ENCODE assay signal across 16 cellular contexts in the genomic region with DNA sequence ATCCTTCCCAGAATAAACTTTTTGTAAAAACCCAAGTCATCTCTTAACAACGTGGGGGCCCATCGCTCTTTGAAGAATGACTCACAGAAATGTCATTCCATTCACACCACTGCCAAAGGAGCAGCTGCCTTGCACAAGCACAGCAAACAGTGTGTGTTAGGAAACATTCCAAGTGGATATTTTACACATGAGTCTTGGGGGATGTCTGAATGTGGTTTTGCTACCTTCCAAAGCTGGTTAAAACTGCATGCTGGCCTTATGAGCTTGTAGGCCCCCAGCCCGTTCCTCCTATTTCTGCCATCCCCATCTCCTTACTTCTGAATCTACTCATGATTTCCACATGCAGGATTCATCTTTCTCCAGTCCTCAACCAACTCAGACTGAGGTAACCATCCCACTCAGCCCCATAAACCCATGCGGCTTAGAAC.
A peak's percentile ranks its signal among the peaks of the same experiment; 100 is the strongest.
DNase-seq lines count a peak whose midpoint lies in the region; ATAC-seq, FAIRE-seq and TF ChIP-seq lines count a peak whose summit lies in the region.
"Had no signal": no experiment of that assay in that cellular context is flagged by ENCODE, and none has a peak within 500 bp of the region (broad histone marks: within the 10 kb centered on the region; RNA-seq: fewer than 3 reads in every experiment).

No MANE protein-coding gene starts in this region.

- H3K27ac ChIP-seq in A549 (peak overlapping the region; percentile 67 to 84), keratinocyte (ENCODE audit: control insufficient read depth, insufficient read depth, low read length) (no peak overlapping the region)
- H3K27ac ChIP-seq: ascending aorta; BLaER1 treated with 17β-estradiol and CSF1 and Interleukin-3, amounts not matched to agents 10 nM and 100 nM; gastrocnemius medialis; right atrium auricular region had no signal

- no peaks in the 10 kb centered on the region for H3K79me2 ChIP-seq in keratinocyte (ENCODE audit: control insufficient read depth, insufficient read depth, low read length)

- H3K4me1 ChIP-seq in A549 = peaks cover 19% of the 10 kb centered on the region
- no peaks in the 10 kb centered on the region for H3K4me1 ChIP-seq in keratinocyte (ENCODE audit: control insufficient read depth, extremely low read depth, insufficient read depth, low read length)
- H3K4me1 ChIP-seq: ascending aorta; BLaER1 treated with 17β-estradiol and CSF1 and Interleukin-3, amounts not matched to agents 10 nM and 100 nM; gastrocnemius medialis; right atrium auricular region had no signal

- TF ChIP-seq EP300 in A549 (IDR thresholded peaks at IDR 0.05) = peak; percentile 17 to 46; a peak in 1 of 5 replicates

- POLR2A ChIA-PET in A549 (lab: Yijun Ruan, JAX) = no interaction called here

- dilution Hi-C loops in keratinocyte (cut with MboI; ENCODE audit: extremely low pct_ligation_motif_present, low sequenced_read_pairs) = no loop called here

- 13% methylated on average over 4 of the region's 4 CpGs for WGBS in A549 (ENCODE audit: missing lambda C conversion rate)

- no peak overlapping the region for H3K9ac ChIP-seq in keratinocyte (ENCODE audit: control insufficient read depth, extremely low read depth, insufficient read depth, low read length)
- H3K9ac ChIP-seq: BLaER1 treated with 17β-estradiol and CSF1 and Interleukin-3, amounts not matched to agents 10 nM and 100 nM had no signal

- no peak for TF ChIP-seq RAD21 in A549 (conservative IDR thresholded peaks at IDR 0.05 in 1 of 2, IDR thresholded peaks at IDR 0.05 in 1 of 2)

- no peaks in the 10 kb centered on the region for H3K27me3 ChIP-seq in keratinocyte (ENCODE audit: control insufficient read depth, extremely low read depth, insufficient read depth, low read length)
- H3K27me3 ChIP-seq: ascending aorta; BLaER1 treated with 17β-estradiol and CSF1 and Interleukin-3, amounts not matched to agents 10 nM and 100 nM; gastrocnemius medialis; right atrium auricular region had no signal

- H4K20me1 ChIP-seq in keratinocyte (ENCODE audit: control insufficient read depth, extremely low read depth, insufficient read depth, low read length) = no peaks in the 10 kb centered on the region
- H4K20me1 ChIP-seq: BLaER1 treated with 17β-estradiol and CSF1 and Interleukin-3, amounts not matched to agents 10 nM and 100 nM had no signal

- H3K4me2 ChIP-seq in A549 (peak overlapping the region; percentile 80), keratinocyte (ENCODE audit: control insufficient read depth, extremely low read depth, insufficient read depth, low read depth, low read length) (no peak overlapping the region)
- H3K4me2 ChIP-seq: BLaER1 treated with 17β-estradiol and CSF1 and Interleukin-3, amounts not matched to agents 10 nM and 100 nM had no signal

- FAIRE-seq in A549 (lab: Jason Lieb, UNC) (no peak), keratinocyte (lab: Jason Lieb, UNC) (peak; percentile 65)
- FAIRE-seq: GM12878 had no signal

- no peak for TF ChIP-seq POLR2A in A549 (IDR thresholded peaks at IDR 0.05; ENCODE audit: low read length)

- H3K4me3 ChIP-seq in A549 (no peak overlapping the region), HFF-Myc (replicated peaks; ENCODE audit: low read depth, low read length) (no peak overlapping the region), keratinocyte (ENCODE audit: control insufficient read depth in 2 of 3, extremely low read depth in 1 of 3, insufficient read depth in 2 of 3, low read depth in 1 of 3, low read length in 3 of 3) (no peak overlapping the region)
- H3K4me3 ChIP-seq: ascending aorta; BLaER1 treated with 17β-estradiol and CSF1 and Interleukin-3, amounts not matched to agents 10 nM and 100 nM; gastrocnemius medialis; GM12878; lung; right atrium auricular region had no signal

- no peaks in the 10 kb centered on the region for H3K36me3 ChIP-seq in keratinocyte (ENCODE audit: control insufficient read depth in 2 of 2, extremely low read depth in 1 of 2, insufficient read depth in 2 of 2, low read length in 2 of 2)
- H3K36me3 ChIP-seq: ascending aorta; BLaER1 treated with 17β-estradiol and CSF1 and Interleukin-3, amounts not matched to agents 10 nM and 100 nM; gastrocnemius medialis; right atrium auricular region had no signal

- ATAC-seq in A549 (peak; percentile 90 to 91), HG03045 (IDR thresholded peaks at IDR 0.05; ENCODE audit: unreplicated experiment) (no peak)
- ATAC-seq: gastrocnemius medialis, GM12878 had no signal

- TF ChIP-seq CTCF in A549 (IDR thresholded peaks at IDR 0.05) = no peak
- TF ChIP-seq CTCF in HFF-Myc (IDR thresholded peaks at IDR 0.05; ENCODE audit: low read depth, low read length, missing control alignments) = no peak
- TF ChIP-seq CTCF in keratinocyte (optimal IDR thresholded peaks at IDR 0.05 in 1 of 3, IDR thresholded peaks at IDR 0.05 in 1 of 3, conservative IDR thresholded peaks at IDR 0.05 in 1 of 3; ENCODE audit: extremely low read depth in 1 of 3, insufficient read depth in 2 of 3, low read length in 3 of 3) = no peak

- no peak overlapping the region for H2AFZ ChIP-seq in keratinocyte (ENCODE audit: control insufficient read depth, low read length)

- CTCF ChIA-PET in A549 (lab: Yijun Ruan, JAX) = interaction anchor here (1.4 kb wide), 1 partner anchor 12 kb away, joined by 3 read pairs; no protein-coding TSS in a partner anchor

- H3K9me1 ChIP-seq in keratinocyte (ENCODE audit: control insufficient read depth, extremely low read depth, insufficient read depth, low read length) = no peaks in the 10 kb centered on the region

- no peaks in the 10 kb centered on the region for H3K9me3 ChIP-seq in A549
- no peaks in the 10 kb centered on the region for H3K9me3 ChIP-seq in keratinocyte (ENCODE audit: control insufficient read depth, low read depth, low read length)
- H3K9me3 ChIP-seq: ascending aorta; BLaER1 treated with 17β-estradiol and CSF1 and Interleukin-3, amounts not matched to agents 10 nM and 100 nM; gastrocnemius medialis; right atrium auricular region had no signal

- DNase-seq in A549 (ENCODE audit: low read depth in 1 of 2, low spot score in 1 of 2) (peak; percentile 36 to 71), HFF-Myc (ENCODE audit: extremely low read depth, low read depth) (peak; percentile 79), amniotic stem cell (lab: John Stamatoyannopoulos, UW) (peak; percentile 54), keratinocyte (ENCODE audit: low read depth, low spot score) (no peak), pons (ENCODE audit: low spot score) (no peak), AML-193 (lab: John Stamatoyannopoulos, UW) (no peak), NCI-H526 treated with DMSO at 0.1 percent for 48 hours (lab: John Stamatoyannopoulos, UW) (no peak)
- DNase-seq: gastrocnemius medialis, NCI-H526, T-helper 1 cell had no signal

TF ChIP-seq in A549, 52 proteins besides CTCF, POLR2A, EP300 and RAD21 (continues in another document):
- TF ChIP-seq FOSL2 (IDR thresholded peaks at IDR 0.05) (peak; percentile 74), FOSL2 (CRISPR knock-in tag; IDR thresholded peaks at IDR 0.05) (peak; percentile 77), RARB (CRISPR knock-in tag; IDR thresholded peaks at IDR 0.05) (no peak), HDAC2 (IDR thresholded peaks at IDR 0.05) (no peak), POLR2AphosphoS2 (conservative IDR thresholded peaks at IDR 0.05; ENCODE audit: low read length) (no peak), KDM1A (IDR thresholded peaks at IDR 0.05; ENCODE audit: low read depth) (no peak), FOXS1 (CRISPR knock-in tag; IDR thresholded peaks at IDR 0.05) (no peak), PHF8 (IDR thresholded peaks at IDR 0.05; ENCODE audit: borderline replicate concordance, low read depth) (no peak), FOSB (CRISPR knock-in tag; IDR thresholded peaks at IDR 0.05) (no peak), GATA3 (IDR thresholded peaks at IDR 0.05; ENCODE audit: borderline replicate concordance) (peak; percentile 51; the same call in 1 of the 2 replicates), EHMT2 (IDR thresholded peaks at IDR 0.05; ENCODE audit: low read depth) (no peak), ZSCAN20 (CRISPR knock-in tag; IDR thresholded peaks at IDR 0.05) (no peak), EHF (CRISPR knock-in tag; IDR thresholded peaks at IDR 0.05) (no peak)
- TF ChIP-seq, protein P1, sequence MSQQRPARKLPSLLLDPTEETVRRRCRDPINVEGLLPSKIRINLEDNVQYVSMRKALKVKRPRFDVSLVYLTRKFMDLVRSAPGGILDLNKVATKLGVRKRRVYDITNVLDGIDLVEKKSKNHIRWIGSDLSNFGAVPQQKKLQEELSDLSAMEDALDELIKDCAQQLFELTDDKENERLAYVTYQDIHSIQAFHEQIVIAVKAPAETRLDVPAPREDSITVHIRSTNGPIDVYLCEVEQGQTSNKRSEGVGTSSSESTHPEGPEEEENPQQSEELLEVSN (IDR thresholded peaks at IDR 0.05; ENCODE audit: borderline replicate concordance, low read depth) = no peak
- TF ChIP-seq, protein P2, sequence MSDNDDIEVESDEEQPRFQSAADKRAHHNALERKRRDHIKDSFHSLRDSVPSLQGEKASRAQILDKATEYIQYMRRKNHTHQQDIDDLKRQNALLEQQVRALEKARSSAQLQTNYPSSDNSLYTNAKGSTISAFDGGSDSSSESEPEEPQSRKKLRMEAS (IDR thresholded peaks at IDR 0.05) = peak; percentile 68
- TF ChIP-seq, protein P3, sequence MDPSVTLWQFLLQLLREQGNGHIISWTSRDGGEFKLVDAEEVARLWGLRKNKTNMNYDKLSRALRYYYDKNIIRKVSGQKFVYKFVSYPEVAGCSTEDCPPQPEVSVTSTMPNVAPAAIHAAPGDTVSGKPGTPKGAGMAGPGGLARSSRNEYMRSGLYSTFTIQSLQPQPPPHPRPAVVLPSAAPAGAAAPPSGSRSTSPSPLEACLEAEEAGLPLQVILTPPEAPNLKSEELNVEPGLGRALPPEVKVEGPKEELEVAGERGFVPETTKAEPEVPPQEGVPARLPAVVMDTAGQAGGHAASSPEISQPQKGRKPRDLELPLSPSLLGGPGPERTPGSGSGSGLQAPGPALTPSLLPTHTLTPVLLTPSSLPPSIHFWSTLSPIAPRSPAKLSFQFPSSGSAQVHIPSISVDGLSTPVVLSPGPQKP (IDR thresholded peaks at IDR 0.05; ENCODE audit: low read depth, low read length) = no peak
- TF ChIP-seq, protein P4, sequence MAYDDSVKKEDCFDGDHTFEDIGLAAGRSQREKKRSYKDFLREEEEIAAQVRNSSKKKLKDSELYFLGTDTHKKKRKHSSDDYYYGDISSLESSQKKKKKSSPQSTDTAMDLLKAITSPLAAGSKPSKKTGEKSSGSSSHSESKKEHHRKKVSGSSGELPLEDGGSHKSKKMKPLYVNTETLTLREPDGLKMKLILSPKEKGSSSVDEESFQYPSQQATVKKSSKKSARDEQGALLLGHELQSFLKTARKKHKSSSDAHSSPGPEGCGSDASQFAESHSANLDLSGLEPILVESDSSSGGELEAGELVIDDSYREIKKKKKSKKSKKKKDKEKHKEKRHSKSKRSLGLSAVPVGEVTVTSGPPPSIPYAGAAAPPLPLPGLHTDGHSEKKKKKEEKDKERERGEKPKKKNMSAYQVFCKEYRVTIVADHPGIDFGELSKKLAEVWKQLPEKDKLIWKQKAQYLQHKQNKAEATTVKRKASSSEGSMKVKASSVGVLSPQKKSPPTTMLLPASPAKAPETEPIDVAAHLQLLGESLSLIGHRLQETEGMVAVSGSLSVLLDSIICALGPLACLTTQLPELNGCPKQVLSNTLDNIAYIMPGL (CRISPR knock-in tag; IDR thresholded peaks at IDR 0.05; ENCODE audit: borderline replicate concordance) = no peak

Comparison
In these comparisons a context has a peak if more than half of its experiments do, and no peak if none do; other contexts are left out.
1. DNase-seq: peak in A549 (2 of 2), HFF-Myc (single experiment) and amniotic stem cell (single experiment); none in keratinocyte (single experiment), pons (single experiment), AML-193 (0 of 2) and NCI-H526 treated with DMSO at 0.1 percent for 48 hours (single experiment).